8 cellular contexts compared by ENCODE assay signal in genomic region chr5:148482697-148483462, GRCh38.
A peak's percentile ranks its signal among the peaks of the same experiment; 100 is the strongest.
DNase-seq lines count a peak whose midpoint lies in the region; ATAC-seq, FAIRE-seq and TF ChIP-seq lines count a peak whose summit lies in the region.

No MANE protein-coding gene starts in this region.

- H2AFZ ChIP-seq in H1 (ENCODE audit: low read length): peak overlapping the region; percentile 99

- H4K8ac ChIP-seq in H1 (ENCODE audit: extremely low read depth, insufficient read depth, low read length): no peak overlapping the region; the same call in 1 of the 2 replicates

- no peak overlapping the region; the same call in 1 of the 2 replicates for H3K18ac ChIP-seq in H1 (ENCODE audit: extremely low read depth, low read length)

- 0 out of 2 replicates have a peak overlapping the region, but pooled peaks have one; percentile 40 for H2BK5ac ChIP-seq in H1 (ENCODE audit: low read depth, low read length)

- H3K9me3 ChIP-seq in HAP-1 (no peaks in the 10 kb centered on the region), H1 (ENCODE audit: insufficient read depth in 2 of 2, low read depth in 1 of 2, low read length in 1 of 2) (no peaks in the 10 kb centered on the region)

- H3K27ac ChIP-seq in H1 (ENCODE audit: low read depth, low read length): no peak overlapping the region

- 0 out of 4 replicates have a peak overlapping the region, but pooled peaks of 1 of the 2 experiments have one; percentile 1 for H3K4me2 ChIP-seq in H1 (ENCODE audit: insufficient read depth in 1 of 2, low read depth in 2 of 2, low read length in 2 of 2)

- H3K14ac ChIP-seq in H1 (ENCODE audit: insufficient read length): no peak overlapping the region

- H3K56ac ChIP-seq in H1 (replicated peaks; ENCODE audit: insufficient read length, low read depth, low read length): no peak overlapping the region

- no peaks in the 10 kb centered on the region for H3K79me2 ChIP-seq in H1 (ENCODE audit: control insufficient read depth in 1 of 2, insufficient read depth in 2 of 2, low read length in 2 of 2)

- in situ Hi-C loops in HAP-1 (cut with MboI; ENCODE audit: low sequenced_read_pairs): no loop called here

- WGBS in H1 (ENCODE audit: extremely low coverage in 1 of 2, insufficient coverage in 1 of 2, insufficient read length in 1 of 2, insufficient replicate concordance in 2 of 2, low coverage in 1 of 2, low lambda C conversion rate in 2 of 2, missing lambda C conversion rate in 1 of 2), 2 experiments: 58% methylated on average over 19 of the region's 22 CpGs; no CpG with 5 or more reads in 1 of the 2 experiments

- no peaks in the 10 kb centered on the region for H3K23me2 ChIP-seq in H1 (ENCODE audit: low read depth, low read length)

- no peak overlapping the region for H3K4ac ChIP-seq in H1 (replicated peaks; ENCODE audit: insufficient read length, low read depth, low read length)

- 0 out of 2 replicates have a peak overlapping the region, but pooled peaks have one; percentile 52 for H2BK12ac ChIP-seq in H1 (ENCODE audit: low read depth, low read length)

- no peak overlapping the region for H4K5ac ChIP-seq in H1 (ENCODE audit: insufficient read length, low read depth, low read length)

- CTCF ChIA-PET in H1 (lab: Charles Lee; ENCODE audit: partially characterized antibody): interaction anchor here (0.6 to 3.4 kb wide), 40 partner anchors 9 to 1711 kb away, joined by 3 to 31 read pairs (median 4); no protein-coding TSS in a partner anchor

- ATAC-seq in stimulated activated naive CD8-positive, alpha-beta T cell treated with anti-CD3 and anti-CD28 coated beads, Interleukin-15, Interleukin-2, amounts not matched to agents 100 U/mL and 50 U/mL, for 24 hours: peak; percentile 69

- no peak for TF ChIP-seq EP300 in H1 (IDR thresholded peaks at IDR 0.05; ENCODE audit: borderline replicate concordance in 1 of 2, low read depth in 2 of 2, low read length in 2 of 2)

- 0 out of 2 replicates have a peak overlapping the region, but pooled peaks have one; percentile 21 for H2BK20ac ChIP-seq in H1 (ENCODE audit: low read length)

- no peaks in the 10 kb centered on the region for H3K4me1 ChIP-seq in HAP-1
- H3K4me1 ChIP-seq in H1 (replicated peaks in 1 of 4; ENCODE audit: control insufficient read depth in 3 of 4, insufficient read depth in 4 of 4, low read length in 3 of 4): no peaks in the 10 kb centered on the region

- peak overlapping the region; percentile 78 for H4K91ac ChIP-seq in H1 (replicated peaks; ENCODE audit: insufficient read length, low read length)

- DNase-seq in GM12864 (ENCODE audit: low read depth): peak; percentile 1
- DNase-seq in HAP-1 (ENCODE audit: low spot score in 2 of 2): peak; percentile 38 to 81
- DNase-seq in MV-4-11 (lab: John Stamatoyannopoulos, UW): peak; percentile 27
- DNase-seq in activated CD4-positive, alpha-beta T cell treated with anti-CD3 and anti-CD28 coated beads, Interleukin-2, amount 50 U/mL, for 24 hours (ENCODE audit: low read depth in 1 of 2, low spot score in 1 of 2): peak; percentile 17 to 47
- peak; percentile 49 to 92 for DNase-seq in H1 (ENCODE audit: low read depth in 1 of 2, low spot score in 2 of 2)
- DNase-seq in myocyte (ENCODE audit: low read depth): peak; percentile 60
- DNase-seq in stimulated activated naive CD8-positive, alpha-beta T cell treated with anti-CD3 and anti-CD28 coated beads, Interleukin-15, Interleukin-2, amounts not matched to agents 100 U/mL and 50 U/mL, for 24 hours: peak; percentile 78
- DNase-seq in RKO (ENCODE audit: low spot score): no peak

- POLR2A ChIA-PET in H1 (lab: Charles Lee; ENCODE audit: partially characterized antibody): no interaction called here

- no peak overlapping the region for H3K4me3 ChIP-seq in GM12864 (ENCODE audit: low read depth, low read length)
- H3K4me3 ChIP-seq in HAP-1: no peak overlapping the region
- no peak overlapping the region for H3K4me3 ChIP-seq in H1 (ENCODE audit: extremely low read depth in 1 of 4, insufficient read depth in 2 of 4, low read depth in 3 of 4, low read length in 4 of 4)

- TF ChIP-seq RAD21 in H1 (IDR thresholded peaks at IDR 0.05 in 1 of 2, conservative IDR thresholded peaks at IDR 0.05 in 1 of 2; ENCODE audit: low read depth in 2 of 2, low read length in 2 of 2): peak; percentile 55 to 73

- no peaks in the 10 kb centered on the region for H3K79me1 ChIP-seq in H1 (ENCODE audit: low read depth, low read length)

- H3K36me3 ChIP-seq in HAP-1 (replicated peaks) (no peaks in the 10 kb centered on the region), H1 (ENCODE audit: control insufficient read depth in 2 of 4, insufficient read depth in 4 of 4, low read length in 3 of 4) (no peaks in the 10 kb centered on the region)

- H3K23ac ChIP-seq in H1 (ENCODE audit: insufficient read length): no peak overlapping the region

- H3K27me3 ChIP-seq in HAP-1 (ENCODE audit: low read depth) (peaks cover 13% of the 10 kb centered on the region), H1 (replicated peaks in 1 of 4; ENCODE audit: control insufficient read depth in 3 of 4, extremely low read depth in 1 of 4, insufficient read depth in 3 of 4, low read length in 3 of 4) (no peaks in the 10 kb centered on the region; a peak in 2 of 7 replicates)

- no peaks in the 10 kb centered on the region for H4K20me1 ChIP-seq in H1 (replicated peaks in 1 of 2; ENCODE audit: control insufficient read depth in 1 of 2, insufficient read depth in 2 of 2, low read length in 2 of 2)

- no peak overlapping the region; the same call in none of the 2 replicates for H2BK15ac ChIP-seq in H1 (ENCODE audit: low read length)

- no peak overlapping the region for H2AK5ac ChIP-seq in H1 (ENCODE audit: low read depth, low read length)

- peak; percentile 81 for FAIRE-seq in H1 (lab: Jason Lieb, UNC)

- H2BK120ac ChIP-seq in H1 (replicated peaks; ENCODE audit: low read depth, low read length): peak overlapping the region; percentile 71

- TF ChIP-seq CTCF in GM12864 (IDR thresholded peaks at IDR 0.05; ENCODE audit: low read depth, low read length, missing control alignments): peak; percentile 88
- peak; percentile 83 to 91 (median 84) for TF ChIP-seq CTCF in H1 (IDR thresholded peaks at IDR 0.05; ENCODE audit: control extremely low read depth in 1 of 3, insufficient read depth in 1 of 3, low read depth in 1 of 3, low read length in 3 of 3)

- H3K9ac ChIP-seq in H1 (replicated peaks in 1 of 4; ENCODE audit: extremely low read depth in 1 of 4, low read depth in 3 of 4, low read length in 3 of 4): no peak overlapping the region; a peak in 1 of 7 replicates

- no peak for TF ChIP-seq POLR2A in H1 (IDR thresholded peaks at IDR 0.05; ENCODE audit: control extremely low read depth in 1 of 2, low read depth in 2 of 2, low read length in 2 of 2)

TF ChIP-seq in H1, 55 proteins besides CTCF, POLR2A, EP300 and RAD21 (continues in another document):
- TF ChIP-seq KDM1A (IDR thresholded peaks at IDR 0.05; ENCODE audit: borderline replicate concordance, low read length) (peak; percentile 90), RFX5 (IDR thresholded peaks at IDR 0.05; ENCODE audit: borderline replicate concordance, low read depth, low read length) (no peak), TAF1 (IDR thresholded peaks at IDR 0.05; ENCODE audit: low read depth, low read length) (no peak), NRF1 (IDR thresholded peaks at IDR 0.05; ENCODE audit: low read depth, low read length) (no peak), BCL11A (IDR thresholded peaks at IDR 0.05; ENCODE audit: low read depth in 2 of 2, low read length in 2 of 2) (no peak), SIX5 (IDR thresholded peaks at IDR 0.05; ENCODE audit: low read depth, low read length) (no peak), CTBP2 (IDR thresholded peaks at IDR 0.05; ENCODE audit: borderline replicate concordance, insufficient read depth, insufficient read length, low read length) (no peak), KDM4A (IDR thresholded peaks at IDR 0.05; ENCODE audit: low read depth, low read length, severe bottlenecking) (no peak), ATF3 (IDR thresholded peaks at IDR 0.05; ENCODE audit: insufficient read depth, low read depth, low read length) (no peak), CEBPB (IDR thresholded peaks at IDR 0.05; ENCODE audit: low read depth, low read length) (0 out of 2 replicates have a peak, but pooled peaks have one; percentile 37), TEAD4 (IDR thresholded peaks at IDR 0.05; ENCODE audit: low read depth, low read length) (peak; percentile 68), BACH1 (IDR thresholded peaks at IDR 0.05; ENCODE audit: low read length) (no peak), PHF8 (conservative IDR thresholded peaks at IDR 0.05; ENCODE audit: low read depth, low read length) (no peak), SIN3A (conservative IDR thresholded peaks at IDR 0.05 in 1 of 2, IDR thresholded peaks at IDR 0.05 in 1 of 2; ENCODE audit: low read depth in 1 of 2, low read length in 2 of 2) (no peak), KDM5A (IDR thresholded peaks at IDR 0.05; ENCODE audit: low read length) (no peak), POU5F1 (IDR thresholded peaks at IDR 0.05; ENCODE audit: low read depth, low read length) (no peak)
